In the genomic region with DNA sequence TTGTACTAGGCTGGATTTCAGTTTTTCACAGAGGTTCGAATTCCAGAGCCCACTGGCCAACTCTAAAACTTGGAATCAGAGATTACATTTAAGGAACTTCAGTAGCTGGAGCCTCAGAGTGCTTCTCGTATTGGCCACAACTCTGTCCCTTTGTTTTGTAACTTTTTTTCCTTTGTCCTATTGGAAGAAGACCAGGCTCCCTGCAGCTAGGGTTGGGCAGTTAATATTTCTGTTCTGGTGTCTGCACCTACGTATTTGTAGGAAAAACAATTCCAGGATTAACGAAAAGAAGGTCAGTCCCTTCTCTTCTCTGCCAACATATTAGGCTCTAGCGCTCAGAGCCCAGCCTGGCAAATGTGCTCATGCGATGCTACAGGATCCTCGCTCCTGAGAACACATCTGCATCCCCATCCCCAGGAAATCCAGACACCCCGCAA, we compare ENCODE assay signal across 10 cellular contexts. TPM values are rescaled to one million over a fixed set of nuclear protein-coding genes. Genes with fewer than 3 reads are reported as not detected.
DNase-seq lines count a peak whose midpoint lies in the region; ATAC-seq, FAIRE-seq and TF ChIP-seq lines count a peak whose summit lies in the region.
"Had no signal": no experiment of that assay in that cellular context is flagged by ENCODE, and none has a peak within 500 bp of the region (broad histone marks: within the 10 kb centered on the region; RNA-seq: fewer than 3 reads in every experiment).

No MANE protein-coding gene starts in this region.

- no peak for DNase-seq in AG04449 (ENCODE audit: low read depth, low spot score)
- no peak for DNase-seq in RWPE1 (ENCODE audit: low spot score)
- DNase-seq in fibroblast of the aortic adventitia (ENCODE audit: low read depth) = peak; percentile 92
- DNase-seq in neuronal stem cell (ENCODE audit: low spot score) = peak; percentile 48
- no peak for DNase-seq in frontal cortex (ENCODE audit: low spot score in 2 of 2)
- no peak for DNase-seq in T-helper 2 cell treated with Interferon-gamma antibody and Interleukin-4, amounts not matched to agents 5 μg/mL and 100 μg/mL, for 36 hours (ENCODE audit: low spot score)
- no peak for DNase-seq in NCI-H2029 (lab: John Stamatoyannopoulos, UW)
- DNase-seq: activated CD8-positive, alpha-beta memory T cell treated with anti-CD3 and anti-CD28 coated beads, Interleukin-2, amount 50 U/mL, for 48 hours had no signal

- H3K4me3 ChIP-seq in AG04449 (ENCODE audit: low read depth, low read length) = peak overlapping the region; percentile 94
- H3K4me3 ChIP-seq in fibroblast of the aortic adventitia (ENCODE audit: low read depth, low read length) = peak overlapping the region; percentile 94
- H3K4me3 ChIP-seq in neuronal stem cell (ENCODE audit: low read length in 2 of 2) = peak overlapping the region in 1 of 2 donors; percentile 96

- H2BK120ac ChIP-seq in neuronal stem cell (ENCODE audit: low read depth, low read length) = no peak overlapping the region

- H3K79me1 ChIP-seq in neuronal stem cell (ENCODE audit: low read depth, low read length) = peaks cover 3% of the 10 kb centered on the region

- no peak overlapping the region for H2AK5ac ChIP-seq in neuronal stem cell (ENCODE audit: low read depth, low read length)

- no peaks in the 10 kb centered on the region for H3K36me3 Mint-ChIP-seq in T-helper 2 cell treated with Interferon-gamma antibody and Interleukin-4, amounts not matched to agents 5 μg/mL and 100 μg/mL, for 36 hours (ENCODE audit: low read depth)
- H3K36me3 Mint-ChIP-seq: CD14-positive monocyte had no signal

- peaks cover 7 to 8% of the 10 kb centered on the region in 2 donors for H3K4me1 ChIP-seq in neuronal stem cell (ENCODE audit: control insufficient read depth in 2 of 2, insufficient read depth in 1 of 2, low read depth in 1 of 2, low read length in 2 of 2)

- H3K4me1 Mint-ChIP-seq in T-helper 2 cell treated with Interferon-gamma antibody and Interleukin-4, amounts not matched to agents 5 μg/mL and 100 μg/mL, for 36 hours (ENCODE audit: low read depth) = no peaks in the 10 kb centered on the region
- H3K4me1 Mint-ChIP-seq: CD14-positive monocyte had no signal

- WGBS in neuronal stem cell (ENCODE audit: extremely low coverage in 2 of 2, insufficient read length in 2 of 2, insufficient replicate concordance in 1 of 2), 2 donors = no CpG with 5 or more reads among the region's 8 CpGs

- no peak for TF ChIP-seq CTCF in AG04449 (IDR thresholded peaks at IDR 0.05; ENCODE audit: insufficient read depth, low read length, missing control alignments)
- no peak for TF ChIP-seq CTCF in RWPE1 (conservative IDR thresholded peaks at IDR 0.05; ENCODE audit: low read depth)
- TF ChIP-seq CTCF in fibroblast of the aortic adventitia (IDR thresholded peaks at IDR 0.05; ENCODE audit: insufficient read depth, low read length) = no peak

- peaks cover 38% of the 10 kb centered on the region for H3K27me3 Mint-ChIP-seq in T-helper 2 cell treated with Interferon-gamma antibody and Interleukin-4, amounts not matched to agents 5 μg/mL and 100 μg/mL, for 36 hours (ENCODE audit: low read depth)

- H3K36me3 ChIP-seq in neuronal stem cell (replicated peaks in 1 of 2; ENCODE audit: control insufficient read depth in 2 of 2, insufficient read depth in 2 of 2, low read length in 2 of 2) = peaks cover 0 to 6% of the 10 kb centered on the region in 2 donors

- H3K9ac ChIP-seq in neuronal stem cell (ENCODE audit: low read depth, low read length, poor library complexity) = peak overlapping the region; percentile 71

- H2BK5ac ChIP-seq in neuronal stem cell (ENCODE audit: low read length) = peak overlapping the region; percentile 100

- H3K4ac ChIP-seq in neuronal stem cell (ENCODE audit: low read length) = no peak overlapping the region

- POLR2A ChIA-PET in AG04449 (lab: Yijun Ruan, JAX) (interaction anchor here (1.0 kb wide), 1 partner anchor 428 kb away, joined by 5 read pairs; no protein-coding TSS in a partner anchor), RWPE1 (lab: Yijun Ruan, JAX; ENCODE audit: low non-redundant PET) (no interaction called here)

- H3K4me3 Mint-ChIP-seq in T-helper 2 cell treated with Interferon-gamma antibody and Interleukin-4, amounts not matched to agents 5 μg/mL and 100 μg/mL, for 36 hours = no peak overlapping the region

- H4K91ac ChIP-seq in neuronal stem cell (ENCODE audit: low read depth, low read length, poor library complexity) = no peak overlapping the region

- H3K4me2 ChIP-seq in neuronal stem cell (ENCODE audit: insufficient read depth, low read length, poor library complexity, severe bottlenecking) = peak overlapping the region; percentile 57

- peak overlapping the region; percentile 60 for H3K18ac ChIP-seq in neuronal stem cell (ENCODE audit: low read length)

- no peak for FAIRE-seq in frontal cortex (lab: Jason Lieb, UNC)

- H3K9me3 Mint-ChIP-seq in T-helper 2 cell treated with Interferon-gamma antibody and Interleukin-4, amounts not matched to agents 5 μg/mL and 100 μg/mL, for 36 hours = no peaks in the 10 kb centered on the region

- H3K23ac ChIP-seq in neuronal stem cell (ENCODE audit: low read depth, low read length, poor library complexity) = no peak overlapping the region

- H3K27ac Mint-ChIP-seq in T-helper 2 cell treated with Interferon-gamma antibody and Interleukin-4, amounts not matched to agents 5 μg/mL and 100 μg/mL, for 36 hours = no peak overlapping the region
- H3K27ac Mint-ChIP-seq: CD14-positive monocyte had no signal

- H2BK15ac ChIP-seq in neuronal stem cell (ENCODE audit: low read length) = no peak overlapping the region

- H3K27me3 ChIP-seq in neuronal stem cell (ENCODE audit: control insufficient read depth in 3 of 3, insufficient read depth in 3 of 3, low read depth in 1 of 3, low read length in 3 of 3) = peaks cover 0 to 64% (median 0%) of the 10 kb centered on the region in 3 experiments

- peak overlapping the region; percentile 93 for H3K27ac ChIP-seq in RWPE1
- H3K27ac ChIP-seq in neuronal stem cell (replicated peaks; ENCODE audit: low read length) = peak overlapping the region; percentile 96

- no peak for ATAC-seq in esophagus mucosa

- H2BK12ac ChIP-seq in neuronal stem cell (ENCODE audit: low read length) = no peak overlapping the region

- peak overlapping the region; percentile 27 for H2AFZ ChIP-seq in neuronal stem cell (ENCODE audit: low read length)

- H4K8ac ChIP-seq in neuronal stem cell (ENCODE audit: low read depth, low read length) = no peak overlapping the region

- CTCF ChIA-PET in AG04449 (lab: Yijun Ruan, JAX) = interaction anchor here (1.5 kb wide), 1 partner anchor 215 kb away, joined by 3 read pairs; no protein-coding TSS in a partner anchor
- CTCF ChIA-PET in RWPE1 (lab: Yijun Ruan, JAX) = no interaction called here

- no peak overlapping the region for H3K14ac ChIP-seq in neuronal stem cell (ENCODE audit: low read length)

- no peaks in the 10 kb centered on the region for H3K9me3 ChIP-seq in neuronal stem cell (replicated peaks in 1 of 2; ENCODE audit: control insufficient read depth in 2 of 2, insufficient read depth in 1 of 2, low read depth in 1 of 2, low read length in 2 of 2)

RNA-seq across cellular contexts. Expression of gene CDH11, which starts 1.9 kb away (rescaled TPM):
- total RNA-seq in fibroblast of the aortic adventitia (ENCODE audit: low replicate concordance) = 397 and 695 TPM in 2 replicates
- polyA plus RNA-seq in neuronal stem cell (2013, experiment 1 of 2) = 147 TPM
- 149 TPM for polyA plus RNA-seq in neuronal stem cell (2013, experiment 2 of 2)
- total RNA-seq in esophagus mucosa = 3.8 TPM
- 313 TPM for total RNA-seq in frontal cortex
- polyA plus RNA-seq: CD14-positive monocyte had no signal

Comparison
In these comparisons a context has a peak if more than half of its experiments do, and no peak if none do; other contexts are left out.
1. DNase-seq: peak in fibroblast of the aortic adventitia (single experiment) and neuronal stem cell (single experiment); none in AG04449 (single experiment), RWPE1 (single experiment), frontal cortex (0 of 2), T-helper 2 cell treated with Interferon-gamma antibody and Interleukin-4, amounts not matched to agents 5 μg/mL and 100 μg/mL, for 36 hours (single experiment) and NCI-H2029 (single experiment).
2. RNA of gene CDH11, which starts 1.9 kb away (total RNA-seq): 397 to 695 TPM in fibroblast of the aortic adventitia and 313 TPM in frontal cortex (single experiment); 3.8 TPM in esophagus mucosa (single experiment); every median in the first group is over 10 times any median in the second.